8 cellular contexts compared by ENCODE assay signal in genomic region chr14:50773632-50774541, GRCh38.
DNase-seq lines count a peak whose midpoint lies in the region; ATAC-seq and TF ChIP-seq lines count a peak whose summit lies in the region.

No MANE protein-coding gene starts in this region.

- DNase-seq in AG08395 (ENCODE audit: low spot score), result peak; percentile 74
- DNase-seq in NCI-H526 (lab: John Stamatoyannopoulos, UW), result peak; percentile 21 to 77
- DNase-seq in amniotic epithelial cell (ENCODE audit: low read depth), result peak; percentile 44
- peak; percentile 30 for DNase-seq in iPS DF 19.7 (ENCODE audit: low read depth, low spot score)
- DNase-seq in stimulated activated CD4-positive, alpha-beta T cell treated with anti-CD3 and anti-CD28 coated beads, Interleukin-1b, Interleukin-23, amount 100 ng/mL, for 48 hours, result peak; percentile 27
- no peak for DNase-seq in MV-4-11 (lab: John Stamatoyannopoulos, UW)

- TF ChIP-seq CTCF in GM12872 (IDR thresholded peaks at IDR 0.05; ENCODE audit: insufficient read depth, low read depth, low read length), result peak; percentile 80

- ATAC-seq in HG02840 (IDR thresholded peaks at IDR 0.05; ENCODE audit: low FRiP score, unreplicated experiment), result no peak
